In genomic region chr4:111330786-111331185, GRCh38 we compare ENCODE assay signal across 15 cellular contexts.
"Had no signal": no experiment of that assay in that cellular context is flagged by ENCODE, and none has a peak within 500 bp of the region (broad histone marks: within the 10 kb centered on the region; RNA-seq: fewer than 3 reads in every experiment).

No MANE protein-coding gene starts in this region.

- H3K27me3 ChIP-seq: heart left ventricle, right atrium auricular region, tibial nerve had no signal

- H3K4me3 Mint-ChIP-seq: activated CD4-positive, alpha-beta T cell treated with anti-CD3 and anti-CD28 coated beads for 36 hours; activated CD8-positive, alpha-beta T cell treated with anti-CD3 and anti-CD28 coated beads, Interleukin-2, amount 10 ng/mL, durations not matched to agents 7 days and 5 days; stimulated activated effector memory CD8-positive, alpha-beta T cell treated with anti-CD3 and anti-CD28 coated beads, Interleukin-12 subunit alpha, Interleukin-12 subunit beta, amount 100 ng/mL, for 72 hours had no signal

- H3K27me3 Mint-ChIP-seq: activated CD4-positive, alpha-beta T cell treated with anti-CD3 and anti-CD28 coated beads for 36 hours had no signal

- H3K36me3 ChIP-seq: heart left ventricle, right atrium auricular region, tibial nerve, WERI-Rb-1 had no signal

- H3K9me3 ChIP-seq: right atrium auricular region, SK-N-SH, tibial nerve had no signal

- H3K4me1 Mint-ChIP-seq: activated CD4-positive, alpha-beta T cell treated with anti-CD3 and anti-CD28 coated beads for 36 hours; stimulated activated effector memory CD8-positive, alpha-beta T cell treated with anti-CD3 and anti-CD28 coated beads, Interleukin-12 subunit alpha, Interleukin-12 subunit beta, amount 100 ng/mL, for 72 hours had no signal

- DNase-seq: activated CD4-positive, alpha-beta T cell treated with anti-CD3 and anti-CD28 coated beads for 36 hours; activated CD8-positive, alpha-beta memory T cell treated with anti-CD3 and anti-CD28 coated beads, Interleukin-2, amount 50 U/mL, for 48 hours; activated CD8-positive, alpha-beta T cell treated with anti-CD3 and anti-CD28 coated beads, Interleukin-2, amount 10 ng/mL, durations not matched to agents 7 days and 5 days; activated naive CD4-positive, alpha-beta T cell treated with anti-CD3 and anti-CD28 coated beads, Interleukin-2, amount 50 U/mL, for 16 hours; dermis blood vessel endothelial cell; erythroblast; heart left ventricle; islet precursor cell; left ventricle myocardium superior; SK-N-SH; T-helper 1 cell; WERI-Rb-1 had no signal

- ATAC-seq: activated CD4-positive, alpha-beta T cell treated with anti-CD3 and anti-CD28 coated beads for 36 hours; activated CD8-positive, alpha-beta T cell treated with anti-CD3 and anti-CD28 coated beads, Interleukin-2, amount 10 ng/mL, durations not matched to agents 7 days and 5 days; heart left ventricle; left ventricle myocardium superior; stimulated activated effector memory CD8-positive, alpha-beta T cell treated with anti-CD3 and anti-CD28 coated beads, Interleukin-12 subunit alpha, Interleukin-12 subunit beta, amount 100 ng/mL, for 72 hours had no signal

- H3K36me3 Mint-ChIP-seq: stimulated activated effector memory CD8-positive, alpha-beta T cell treated with anti-CD3 and anti-CD28 coated beads, Interleukin-12 subunit alpha, Interleukin-12 subunit beta, amount 100 ng/mL, for 72 hours had no signal

- H3K4me2 ChIP-seq: SK-N-SH had no signal

- H3K27ac Mint-ChIP-seq: activated CD4-positive, alpha-beta T cell treated with anti-CD3 and anti-CD28 coated beads for 36 hours; activated CD8-positive, alpha-beta T cell treated with anti-CD3 and anti-CD28 coated beads, Interleukin-2, amount 10 ng/mL, durations not matched to agents 7 days and 5 days; stimulated activated effector memory CD8-positive, alpha-beta T cell treated with anti-CD3 and anti-CD28 coated beads, Interleukin-12 subunit alpha, Interleukin-12 subunit beta, amount 100 ng/mL, for 72 hours had no signal

- H3K4me3 ChIP-seq: heart left ventricle, right atrium auricular region, tibial nerve had no signal

- H3K9ac ChIP-seq: SK-N-SH had no signal

- H3K27ac ChIP-seq: heart left ventricle, right atrium auricular region, tibial nerve, WERI-Rb-1 had no signal

- H3K4me1 ChIP-seq: heart left ventricle, right atrium auricular region, tibial nerve had no signal
